33 cellular contexts compared by ENCODE assay signal in the genomic region with DNA sequence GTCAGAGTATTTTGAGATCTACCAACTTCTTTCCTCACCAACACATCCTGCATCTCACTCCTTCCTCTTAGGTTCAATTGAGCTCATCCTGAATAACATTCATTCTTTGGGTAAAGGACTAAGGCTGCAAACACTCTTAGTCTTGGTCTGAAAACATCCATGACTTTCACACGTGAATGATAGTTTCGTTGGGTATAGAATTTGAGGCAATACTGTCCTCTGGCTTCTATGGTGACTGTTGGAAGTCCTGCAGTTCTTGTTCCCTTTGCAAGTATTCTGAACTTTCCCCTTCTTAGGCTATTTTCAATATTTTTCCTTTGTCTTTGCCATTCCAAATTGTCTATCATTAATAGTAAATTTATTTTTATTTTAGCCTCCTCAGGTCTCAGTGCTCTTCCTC.
"Had no signal": no experiment of that assay in that cellular context is flagged by ENCODE, and none has a peak within 500 bp of the region (broad histone marks: within the 10 kb centered on the region; RNA-seq: fewer than 3 reads in every experiment).

No MANE protein-coding gene starts in this region.

- H3K27ac ChIP-seq: adrenal gland, ascending aorta, body of pancreas, brain microvascular endothelial cell, breast epithelium, cardiac muscle cell had no signal

- DNase-seq: activated effector memory CD4-positive, alpha-beta T cell treated with anti-CD3 and anti-CD28 coated beads, Interleukin-2, amount 50 U/mL, for 16 hours; activated effector memory CD4-positive, alpha-beta T cell treated with Interleukin-2 at 50 U/mL for 16 hours; activated gamma-delta T cell; activated gamma-delta T cell treated with Interleukin-2 at 50 U/mL for 16 hours; activated naive CD4-positive, alpha-beta T cell; activated naive CD4-positive, alpha-beta T cell treated with anti-CD3 and anti-CD28 coated beads for 36 hours; activated naive CD4-positive, alpha-beta T cell treated with anti-CD3 and anti-CD28 coated beads, Interleukin-2, amount 10 ng/mL, durations not matched to agents 7 days and 5 days; activated naive CD4-positive, alpha-beta T cell treated with anti-CD3 and anti-CD28 coated beads, Interleukin-2, amount 50 U/mL, for 16 hours; activated naive CD4-positive, alpha-beta T cell treated with Interleukin-2 at 50 U/mL for 16 hours; activated naive CD8-positive, alpha-beta T cell treated with anti-CD3 and anti-CD28 coated beads for 36 hours; activated naive CD8-positive, alpha-beta T cell treated with anti-CD3 and anti-CD28 coated beads, Interleukin-2, amount 10 ng/mL, durations not matched to agents 7 days and 5 days; activated naive CD8-positive, alpha-beta T cell treated with anti-CD3 and anti-CD28 coated beads, Interleukin-2, amount 50 U/mL, for 24 hours; activated T-cell treated with anti-CD3 and anti-CD28 coated beads, Interleukin-2, amount 50 U/mL, for 24 hours; activated T-cell treated with anti-CD3 and anti-CD28 coated beads, Interleukin-2, amount 50 U/mL, for 4 hours; activated T-cell treated with anti-CD3 and anti-CD28 coated beads, Interleukin-2, amount 50 U/mL, for 48 hours; activated T-cell treated with anti-CD3 and anti-CD28 coated beads, Interleukin-2, amount 50 U/mL, for 72 hours; adrenal gland; amniotic stem cell; amygdala; anterior cingulate cortex; aorta; body of pancreas; brain microvascular endothelial cell; caudate nucleus; central memory CD4-positive, alpha-beta T cell; cerebellar nuclear complex had no signal

- H3K9me3 ChIP-seq: adrenal gland, ascending aorta, body of pancreas had no signal

- H3K4me3 ChIP-seq: adrenal gland, ascending aorta, body of pancreas, breast epithelium, cardiac muscle cell had no signal

- ATAC-seq: activated naive CD4-positive, alpha-beta T cell treated with anti-CD3 and anti-CD28 coated beads, Interleukin-2, amount 50 U/mL, for 72 hours; activated naive CD8-positive, alpha-beta T cell treated with anti-CD3 and anti-CD28 coated beads, Interleukin-2, amount 50 U/mL, for 24 hours; activated T-cell treated with anti-CD3 and anti-CD28 coated beads, Interleukin-2, amount 50 U/mL, for 4 hours; activated T-cell treated with anti-CD3 and anti-CD28 coated beads, Interleukin-2, amount 50 U/mL, for 72 hours; activated T-helper 17 cell treated with anti-CD3 and anti-CD28 coated beads, Interleukin-2, amount 50 U/mL, for 72 hours; body of pancreas had no signal

- FAIRE-seq: astrocyte, bronchial epithelial cell had no signal

- H3K4me1 ChIP-seq: adrenal gland, ascending aorta, body of pancreas, breast epithelium had no signal

- H3K27me3 ChIP-seq: adrenal gland, ascending aorta, body of pancreas, brain microvascular endothelial cell, breast epithelium, cardiac muscle cell had no signal

- H3K36me3 ChIP-seq: adrenal gland, ascending aorta, brain microvascular endothelial cell, breast epithelium, cardiac muscle cell had no signal
